In genomic region chr20:1437222-1437904, GRCh38 we compare ENCODE assay signal across 8 cellular contexts. TPM values are rescaled to one million over a fixed set of nuclear protein-coding genes. Genes with fewer than 3 reads are reported as not detected.
DNase-seq lines count a peak whose midpoint lies in the region; ATAC-seq, FAIRE-seq and TF ChIP-seq lines count a peak whose summit lies in the region.

No MANE protein-coding gene starts in this region.

- TF ChIP-seq EP300 in HepG2 (IDR thresholded peaks at IDR 0.05; ENCODE audit: low read depth in 2 of 2, low read length in 2 of 2) (no peak), HepG2 (CRISPR knock-in tag; IDR thresholded peaks at IDR 0.05; ENCODE audit: borderline replicate concordance) (no peak)

- peak; percentile 88 for TF ChIP-seq CTCF in HEK293 (tag by site-specific recombination; IDR thresholded peaks at IDR 0.05)
- peak; percentile 85 for TF ChIP-seq CTCF in colonic mucosa (IDR thresholded peaks at IDR 0.05)
- peak; percentile 98 for TF ChIP-seq CTCF in HepG2 (CRISPR knock-in tag; IDR thresholded peaks at IDR 0.05)

- TF ChIP-seq POLR2A in HepG2 (IDR thresholded peaks at IDR 0.05; ENCODE audit: insufficient read depth in 1 of 2, low read depth in 2 of 2, low read length in 2 of 2) = no peak

- peak; percentile 51 to 58 for ATAC-seq in CD4-positive, CD25-positive, alpha-beta regulatory T cell (ENCODE audit: low read depth in 2 of 2)
- peak; percentile 68 for ATAC-seq in HepG2

- peak; percentile 85 for TF ChIP-seq RAD21 in HepG2 (CRISPR knock-in tag; IDR thresholded peaks at IDR 0.05)

- intact Hi-C loops in activated CD4-positive, alpha-beta T cell treated with anti-CD3 and anti-CD28 coated beads, Interleukin-2, amount 10 ng/mL, durations not matched to agents 24 days and 14 days (cut with micrococcal nuclease) = loop anchor here (1.0 to 5.0 kb wide), 2 partner anchors 124 to 210 kb away; partner anchors contain the start of gene RAD21L1
- intact Hi-C loops in colonic mucosa (cut with DNase I) (loop anchor here (2.0 to 5.0 kb wide), 2 partner anchors 45 to 125 kb away; partner anchors contain the start of gene FKBP1A), HepG2 (cut with micrococcal nuclease; ENCODE audit: unreplicated experiment) (loop anchor here (1.0 to 5.0 kb wide), 3 partner anchors 35 to 124 kb away; partner anchors contain the start of gene FKBP1A)

- H3K9ac ChIP-seq in colonic mucosa (ENCODE audit: low read depth in 2 of 2, low read length in 2 of 2) (no peak overlapping the region), HepG2 (ENCODE audit: insufficient read depth, low read depth, low read length) (no peak overlapping the region)

- no TSS peak for BruUV-seq in HepG2 (replicated peaks; lab: Mats Ljungman, UMichigan)

- peak; percentile 63 to 88 (median 74) for DNase-seq in CD4-positive, CD25-positive, alpha-beta regulatory T cell
- DNase-seq in NCI-H510A treated with DMSO at 0.1 percent for 48 hours (lab: John Stamatoyannopoulos, UW) (peak; percentile 90), colonic mucosa (peak; percentile 74), HepG2 (ENCODE audit: low spot score) (peak; percentile 83), GOT3 (lab: John Stamatoyannopoulos, UW) (no peak)
- peak; percentile 93 for DNase-seq in activated CD4-positive, alpha-beta T cell treated with anti-CD3 and anti-CD28 coated beads, Interleukin-2, amount 10 ng/mL, durations not matched to agents 24 days and 14 days
- peak; percentile 38 to 67 (median 53) for DNase-seq in stimulated activated CD4-positive, alpha-beta T cell treated with anti-CD3 and anti-CD28 coated beads, TNF-alpha, amount 100 ng/mL, for 1 hour (ENCODE audit: low read depth in 3 of 3, low spot score in 1 of 3)

- H3K27ac ChIP-seq in CD4-positive, CD25-positive, alpha-beta regulatory T cell (ENCODE audit: insufficient read depth, low read length, poor library complexity, severe bottlenecking) = no peak overlapping the region
- H3K27ac ChIP-seq in HEK293 (ENCODE audit: extremely low read depth, low read depth, low read length) (no peak overlapping the region), colonic mucosa (no peak overlapping the region), HepG2 (ENCODE audit: extremely low read length, insufficient read depth, low read length) (no peak overlapping the region)

- POLR2A ChIA-PET in HEK293 (lab: Yijun Ruan, JAX) (no interaction called here), HepG2 (lab: Yijun Ruan, JAX) (interaction anchor here (0.9 to 1.2 kb wide), 2 partner anchors 112 to 125 kb away, joined by 4 to 6 read pairs; no protein-coding TSS in a partner anchor)

- peaks cover 12% of the 10 kb centered on the region for H3K36me3 Mint-ChIP-seq in CD4-positive, CD25-positive, alpha-beta regulatory T cell
- peaks cover 20% of the 10 kb centered on the region for H3K36me3 Mint-ChIP-seq in activated CD4-positive, alpha-beta T cell treated with anti-CD3 and anti-CD28 coated beads, Interleukin-2, amount 10 ng/mL, durations not matched to agents 24 days and 14 days (ENCODE audit: low read depth)

- peaks cover 13 to 30% (median 26%) of the 10 kb centered on the region in 4 donors for H3K4me1 Mint-ChIP-seq in CD4-positive, CD25-positive, alpha-beta regulatory T cell
- H3K4me1 Mint-ChIP-seq in activated CD4-positive, alpha-beta T cell treated with anti-CD3 and anti-CD28 coated beads, Interleukin-2, amount 10 ng/mL, durations not matched to agents 24 days and 14 days = peaks cover 26% of the 10 kb centered on the region

- peak; percentile 99 for FAIRE-seq in HepG2 (lab: Jason Lieb, UNC)

- no peak overlapping the region for H3K4me3 ChIP-seq in CD4-positive, CD25-positive, alpha-beta regulatory T cell (ENCODE audit: low read depth, low read length)
- H3K4me3 ChIP-seq in HEK293 (ENCODE audit: low read depth, low read length) (no peak overlapping the region), colonic mucosa (no peak overlapping the region), HepG2 (replicated peaks in 1 of 3; ENCODE audit: insufficient read depth in 1 of 3, low read depth in 2 of 3, low read length in 3 of 3) (no peak overlapping the region)

- 39% methylated on average over 7 of the region's 7 CpGs for WGBS in HepG2 (ENCODE audit: low lambda C conversion rate)

- no peaks in the 10 kb centered on the region for H4K20me1 ChIP-seq in HepG2 (ENCODE audit: insufficient read depth, low read length)

- CTCF ChIA-PET in HEK293 (lab: Yijun Ruan, JAX) (interaction anchor here (0.6 to 6.1 kb wide), 36 partner anchors 11 to 1795 kb away, joined by 3 to 56 read pairs (median 4); partner anchors contain the start of gene NSFL1C), HepG2 (lab: Yijun Ruan, JAX; ENCODE audit: low intra/inter-chr PET ratio, low total read pairs) (interaction anchor here (0.9 to 7.4 kb wide), 5 partner anchors 13 to 128 kb away, joined by 3 to 122 read pairs (median 3); no protein-coding TSS in a partner anchor)

- no peaks in the 10 kb centered on the region for H3K27me3 Mint-ChIP-seq in CD4-positive, CD25-positive, alpha-beta regulatory T cell
- H3K27me3 Mint-ChIP-seq in activated CD4-positive, alpha-beta T cell treated with anti-CD3 and anti-CD28 coated beads, Interleukin-2, amount 10 ng/mL, durations not matched to agents 24 days and 14 days = peaks cover 4% of the 10 kb centered on the region

- H3K36me3 ChIP-seq in CD4-positive, CD25-positive, alpha-beta regulatory T cell (ENCODE audit: control insufficient read depth, insufficient read depth, low read length) = peaks cover 13% of the 10 kb centered on the region
- H3K36me3 ChIP-seq in HEK293 (ENCODE audit: control insufficient read depth in 2 of 2, insufficient read depth in 1 of 2, low read length in 2 of 2) (peaks cover 6 to 16% of the 10 kb centered on the region in 2 experiments; a peak in 2 of 3 replicates), colonic mucosa (no peaks in the 10 kb centered on the region), HepG2 (replicated peaks in 1 of 2; ENCODE audit: control insufficient read depth in 1 of 2, insufficient read depth in 2 of 2, low read length in 2 of 2) (peaks cover 5 to 12% of the 10 kb centered on the region in 2 experiments; a peak in 4 of 5 replicates)

- in situ Hi-C loops in HepG2 (cut with HindIII; ENCODE audit: extremely low pct_ligation_motif_present, low pct_unique_long_range_greater_than_20kb) = no loop called here

- no peak overlapping the region for H2AFZ ChIP-seq in HepG2 (ENCODE audit: low read length)

- no peaks in the 10 kb centered on the region for H3K9me3 ChIP-seq in CD4-positive, CD25-positive, alpha-beta regulatory T cell (ENCODE audit: control insufficient read depth in 2 of 2, low read length in 2 of 2)
- H3K9me3 ChIP-seq in HEK293 (ENCODE audit: control insufficient read depth, insufficient read depth, low read depth, low read length) (no peaks in the 10 kb centered on the region), colonic mucosa (no peaks in the 10 kb centered on the region), HepG2 (ENCODE audit: low read length) (no peaks in the 10 kb centered on the region)

- no peaks in the 10 kb centered on the region for H3K79me2 ChIP-seq in HepG2 (ENCODE audit: insufficient read depth, low read length)

- no peaks in the 10 kb centered on the region for H3K27me3 ChIP-seq in CD4-positive, CD25-positive, alpha-beta regulatory T cell (ENCODE audit: control insufficient read depth, insufficient read depth, low read length)
- H3K27me3 ChIP-seq in colonic mucosa (no peaks in the 10 kb centered on the region), HepG2 (ENCODE audit: control insufficient read depth in 1 of 2, insufficient read depth in 2 of 2, low read length in 2 of 2) (no peaks in the 10 kb centered on the region)

- no peaks in the 10 kb centered on the region for H3K9me3 Mint-ChIP-seq in CD4-positive, CD25-positive, alpha-beta regulatory T cell
- H3K9me3 Mint-ChIP-seq in activated CD4-positive, alpha-beta T cell treated with anti-CD3 and anti-CD28 coated beads, Interleukin-2, amount 10 ng/mL, durations not matched to agents 24 days and 14 days = no peaks in the 10 kb centered on the region

- peak overlapping the region in 1 of 3 donors; percentile 62 for H3K27ac Mint-ChIP-seq in CD4-positive, CD25-positive, alpha-beta regulatory T cell
- H3K27ac Mint-ChIP-seq in activated CD4-positive, alpha-beta T cell treated with anti-CD3 and anti-CD28 coated beads, Interleukin-2, amount 10 ng/mL, durations not matched to agents 24 days and 14 days = peak overlapping the region; percentile 52

- H3K4me1 ChIP-seq in CD4-positive, CD25-positive, alpha-beta regulatory T cell (ENCODE audit: control insufficient read depth, insufficient read depth, low read length, poor library complexity, severe bottlenecking) = peaks cover 14% of the 10 kb centered on the region
- H3K4me1 ChIP-seq in HEK293 (ENCODE audit: control insufficient read depth, insufficient read depth, low read length) (no peaks in the 10 kb centered on the region), colonic mucosa (no peaks in the 10 kb centered on the region), HepG2 (ENCODE audit: insufficient read depth, low read length) (no peaks in the 10 kb centered on the region)

- H3K4me2 ChIP-seq in HepG2 (ENCODE audit: low read depth, low read length) = no peak overlapping the region

- peak overlapping the region in 2 of 4 donors; percentile 34 to 38 for H3K4me3 Mint-ChIP-seq in CD4-positive, CD25-positive, alpha-beta regulatory T cell
- peak overlapping the region; percentile 19 for H3K4me3 Mint-ChIP-seq in activated CD4-positive, alpha-beta T cell treated with anti-CD3 and anti-CD28 coated beads, Interleukin-2, amount 10 ng/mL, durations not matched to agents 24 days and 14 days

RNA-seq across cellular contexts. Expression of gene NSFL1C, which starts 29.3 kb away (rescaled TPM):
- total RNA-seq in CD4-positive, CD25-positive, alpha-beta regulatory T cell = 64.0 TPM
- polyA plus RNA-seq in CD4-positive, CD25-positive, alpha-beta regulatory T cell = 10 to 100 TPM; 80.4 to 95.8 (median 91.2) TPM
- 101 and 109 TPM in 2 replicates for total RNA-seq in activated CD4-positive, alpha-beta T cell treated with anti-CD3 and anti-CD28 coated beads, Interleukin-2, amount 10 ng/mL, durations not matched to agents 24 days and 14 days
- 10 to 100 TPM; 67.4 to 76.0 TPM for total RNA-seq in colonic mucosa
- 62.7 and 74.0 TPM in 2 replicates for total RNA-seq in HepG2 (2016; rRNA removed; fragmentation: Illumina TruSeq; extraction: Trizol)
- 27.0 and 31.9 TPM in 2 replicates for total RNA-seq in HepG2 (2016; cell fraction: cytosol; rRNA removed; fragmentation: Illumina TruSeq; extraction: Trizol; ENCODE audit: low read depth)
- total RNA-seq in HepG2 (2016; cell fraction: insoluble cytoplasmic fraction; rRNA removed; fragmentation: Illumina TruSeq; extraction: Trizol) = 67.3 and 70.8 TPM in 2 replicates
- total RNA-seq in HepG2 (2016; cell fraction: membrane; rRNA removed; fragmentation: Illumina TruSeq; extraction: Trizol) = 34.0 and 35.0 TPM in 2 replicates
- 57.9 and 59.7 TPM in 2 replicates for total RNA-seq in HepG2 (2016; cell fraction: nucleus; rRNA removed; fragmentation: Illumina TruSeq; extraction: Trizol)
- 22.9 and 31.9 TPM in 2 replicates for polyA plus RNA-seq in HepG2 (2011; rRNA removed)
- polyA plus RNA-seq in HepG2 (2011; cell fraction: cytosol; rRNA removed) = 24.0 and 30.9 TPM in 2 replicates
- 94.8 and 100 TPM in 2 replicates for polyA plus RNA-seq in HepG2 (2011; cell fraction: nucleus; rRNA removed)
- 82.3 and 83.4 TPM in 2 replicates for polyA plus RNA-seq in HepG2 (2012)
- 54.9 and 58.8 TPM in 2 replicates for polyA plus RNA-seq in HepG2 (2016; cell fraction: cytosol; fragmentation: Illumina TruSeq; extraction: Trizol; ENCODE audit: low read depth)
- polyA plus RNA-seq in HepG2 (2016; cell fraction: insoluble cytoplasmic fraction; fragmentation: Illumina TruSeq; extraction: Trizol; ENCODE audit: low read depth) = 139 and 153 TPM in 2 replicates
- 55.7 and 56.7 TPM in 2 replicates for polyA plus RNA-seq in HepG2 (2016; cell fraction: membrane; fragmentation: Illumina TruSeq; extraction: Trizol; ENCODE audit: low read depth)
- polyA plus RNA-seq in HepG2 (2016; cell fraction: nucleus; fragmentation: Illumina TruSeq; extraction: Trizol; ENCODE audit: insufficient read depth, low read depth) = 105 and 116 TPM in 2 replicates
- polyA minus RNA-seq in HepG2 (2011; rRNA and poly(A)+ RNA removed; ENCODE audit: low replicate concordance) = 23.6 and 36.6 TPM in 2 replicates
- polyA minus RNA-seq in HepG2 (2011; cell fraction: cytosol; rRNA and poly(A)+ RNA removed) = 11.3 and 16.5 TPM in 2 replicates
- polyA minus RNA-seq in HepG2 (2011; cell fraction: nucleus; rRNA and poly(A)+ RNA removed) = 149 and 165 TPM in 2 replicates

RNA-seq across cellular contexts. Expression of gene FKBP1A, which starts 44.5 kb away (rescaled TPM):
- total RNA-seq in CD4-positive, CD25-positive, alpha-beta regulatory T cell = 84.3 TPM
- 10 to 100 TPM; 49.1 to 72.4 (median 59.4) TPM for polyA plus RNA-seq in CD4-positive, CD25-positive, alpha-beta regulatory T cell
- 291 and 292 TPM in 2 replicates for total RNA-seq in activated CD4-positive, alpha-beta T cell treated with anti-CD3 and anti-CD28 coated beads, Interleukin-2, amount 10 ng/mL, durations not matched to agents 24 days and 14 days
- total RNA-seq in colonic mucosa (100 to 1,000 TPM; 307 to 310 TPM), HepG2 (2016; rRNA removed; fragmentation: Illumina TruSeq; extraction: Trizol) (119 and 188 TPM in 2 replicates)
- total RNA-seq in HepG2 (2016; cell fraction: cytosol; rRNA removed; fragmentation: Illumina TruSeq; extraction: Trizol; ENCODE audit: low read depth) = 32.5 and 44.9 TPM in 2 replicates
- total RNA-seq in HepG2 (2016; cell fraction: insoluble cytoplasmic fraction; rRNA removed; fragmentation: Illumina TruSeq; extraction: Trizol) = 120 and 187 TPM in 2 replicates
- 119 and 132 TPM in 2 replicates for total RNA-seq in HepG2 (2016; cell fraction: membrane; rRNA removed; fragmentation: Illumina TruSeq; extraction: Trizol)
- 70.0 and 93.2 TPM in 2 replicates for total RNA-seq in HepG2 (2016; cell fraction: nucleus; rRNA removed; fragmentation: Illumina TruSeq; extraction: Trizol)
- 436 and 468 TPM in 2 replicates for polyA plus RNA-seq in HepG2 (2011; rRNA removed)
- 445 and 560 TPM in 2 replicates for polyA plus RNA-seq in HepG2 (2011; cell fraction: cytosol; rRNA removed)
- polyA plus RNA-seq in HepG2 (2011; cell fraction: nucleus; rRNA removed) = 139 and 210 TPM in 2 replicates
- 286 and 329 TPM in 2 replicates for polyA plus RNA-seq in HepG2 (2012)
- 115 and 137 TPM in 2 replicates for polyA plus RNA-seq in HepG2 (2016; cell fraction: cytosol; fragmentation: Illumina TruSeq; extraction: Trizol; ENCODE audit: low read depth)
- polyA plus RNA-seq in HepG2 (2016; cell fraction: insoluble cytoplasmic fraction; fragmentation: Illumina TruSeq; extraction: Trizol; ENCODE audit: low read depth) = 594 and 645 TPM in 2 replicates
- polyA plus RNA-seq in HepG2 (2016; cell fraction: membrane; fragmentation: Illumina TruSeq; extraction: Trizol; ENCODE audit: low read depth) = 321 and 333 TPM in 2 replicates
- 249 and 270 TPM in 2 replicates for polyA plus RNA-seq in HepG2 (2016; cell fraction: nucleus; fragmentation: Illumina TruSeq; extraction: Trizol; ENCODE audit: insufficient read depth, low read depth)
- polyA minus RNA-seq in HepG2 (2011; rRNA and poly(A)+ RNA removed; ENCODE audit: low replicate concordance) = 241 and 466 TPM in 2 replicates
- polyA minus RNA-seq in HepG2 (2011; cell fraction: cytosol; rRNA and poly(A)+ RNA removed) = 119 and 130 TPM in 2 replicates
- 63.7 and 102 TPM in 2 replicates for polyA minus RNA-seq in HepG2 (2011; cell fraction: nucleus; rRNA and poly(A)+ RNA removed)

RNA-seq across cellular contexts. Expression of gene SIRPB2, which starts 53.9 kb away (rescaled TPM):
- not detected for total RNA-seq in CD4-positive, CD25-positive, alpha-beta regulatory T cell
- polyA plus RNA-seq in CD4-positive, CD25-positive, alpha-beta regulatory T cell = under 1 TPM in 1 of 4 donors, not detected in 3; 0.10 TPM
- not detected in 2 replicates for total RNA-seq in activated CD4-positive, alpha-beta T cell treated with anti-CD3 and anti-CD28 coated beads, Interleukin-2, amount 10 ng/mL, durations not matched to agents 24 days and 14 days
- total RNA-seq in colonic mucosa (1 to 10 TPM in 1 of 2 donors, under 1 TPM in 1; 0.74 to 3.0 TPM), HepG2 (2016; rRNA removed; fragmentation: Illumina TruSeq; extraction: Trizol) (not detected in 2 replicates)
- not detected in 2 replicates for total RNA-seq in HepG2 (2016; cell fraction: cytosol; rRNA removed; fragmentation: Illumina TruSeq; extraction: Trizol; ENCODE audit: low read depth)
- not detected in 2 replicates for total RNA-seq in HepG2 (2016; cell fraction: insoluble cytoplasmic fraction; rRNA removed; fragmentation: Illumina TruSeq; extraction: Trizol)
- not detected in 2 replicates for total RNA-seq in HepG2 (2016; cell fraction: membrane; rRNA removed; fragmentation: Illumina TruSeq; extraction: Trizol)
- total RNA-seq in HepG2 (2016; cell fraction: nucleus; rRNA removed; fragmentation: Illumina TruSeq; extraction: Trizol) = not detected in 2 replicates
- polyA plus RNA-seq in HepG2 (2011; rRNA removed) = not detected in 2 replicates
- polyA plus RNA-seq in HepG2 (2011; cell fraction: cytosol; rRNA removed) = not detected in 2 replicates
- not detected in 2 replicates for polyA plus RNA-seq in HepG2 (2011; cell fraction: nucleus; rRNA removed)
- not detected in 2 replicates for polyA plus RNA-seq in HepG2 (2012)
- not detected in 2 replicates for polyA plus RNA-seq in HepG2 (2016; cell fraction: cytosol; fragmentation: Illumina TruSeq; extraction: Trizol; ENCODE audit: low read depth)
- polyA plus RNA-seq in HepG2 (2016; cell fraction: insoluble cytoplasmic fraction; fragmentation: Illumina TruSeq; extraction: Trizol; ENCODE audit: low read depth) = not detected in 2 replicates
- not detected in 2 replicates for polyA plus RNA-seq in HepG2 (2016; cell fraction: membrane; fragmentation: Illumina TruSeq; extraction: Trizol; ENCODE audit: low read depth)
- not detected in 2 replicates for polyA plus RNA-seq in HepG2 (2016; cell fraction: nucleus; fragmentation: Illumina TruSeq; extraction: Trizol; ENCODE audit: insufficient read depth, low read depth)
- polyA minus RNA-seq in HepG2 (2011; rRNA and poly(A)+ RNA removed; ENCODE audit: low replicate concordance) = not detected in 2 replicates
- not detected in 2 replicates for polyA minus RNA-seq in HepG2 (2011; cell fraction: cytosol; rRNA and poly(A)+ RNA removed)
- not detected in 2 replicates for polyA minus RNA-seq in HepG2 (2011; cell fraction: nucleus; rRNA and poly(A)+ RNA removed)
